ENCODE assay signal across 1 cellular context in genomic region chr17:57009737-57010445, GRCh38.
TF ChIP-seq lines count a peak whose summit lies in the region.

No MANE protein-coding gene starts in this region.

TF ChIP-seq in HepG2, 621 proteins besides CTCF, POLR2A, EP300 and RAD21 (continued from another document):
- TF ChIP-seq GFI1 (CRISPR knock-in tag; IDR thresholded peaks at IDR 0.05; ENCODE audit: borderline replicate concordance) (peak; percentile 74), ZBTB7A (CRISPR knock-in tag; IDR thresholded peaks at IDR 0.05) (no peak), ETV5 (CRISPR knock-in tag; IDR thresholded peaks at IDR 0.05; ENCODE audit: borderline replicate concordance) (no peak), ZNF441 (CRISPR knock-in tag; IDR thresholded peaks at IDR 0.05; ENCODE audit: borderline replicate concordance) (peak; percentile 39; the same call in 1 of the 2 replicates), FOXC1 (CRISPR knock-in tag; IDR thresholded peaks at IDR 0.05; ENCODE audit: borderline replicate concordance) (0 out of 2 replicates have a peak, but pooled peaks have one; percentile 16), NCOA5 (CRISPR knock-in tag; IDR thresholded peaks at IDR 0.05) (0 out of 2 replicates have a peak, but pooled peaks have one; percentile 25), SMC3 (IDR thresholded peaks at IDR 0.05; ENCODE audit: low read length) (peak; percentile 61), KDM2A (CRISPR knock-in tag; IDR thresholded peaks at IDR 0.05; ENCODE audit: borderline replicate concordance, low read depth) (0 out of 2 replicates have a peak, but pooled peaks have one; percentile 25), ZNF605 (CRISPR knock-in tag; IDR thresholded peaks at IDR 0.05) (no peak), ERF (CRISPR knock-in tag; IDR thresholded peaks at IDR 0.05) (peak; percentile 46; the same call in 1 of the 2 replicates), ZNF17 (CRISPR knock-in tag; IDR thresholded peaks at IDR 0.05) (no peak), STAG1 (CRISPR knock-in tag; IDR thresholded peaks at IDR 0.05) (peak; percentile 72)
- TF ChIP-seq, protein P1, sequence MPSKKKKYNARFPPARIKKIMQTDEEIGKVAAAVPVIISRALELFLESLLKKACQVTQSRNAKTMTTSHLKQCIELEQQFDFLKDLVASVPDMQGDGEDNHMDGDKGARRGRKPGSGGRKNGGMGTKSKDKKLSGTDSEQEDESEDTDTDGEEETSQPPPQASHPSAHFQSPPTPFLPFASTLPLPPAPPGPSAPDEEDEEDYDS (CRISPR knock-in tag; IDR thresholded peaks at IDR 0.05), result 0 out of 2 replicates have a peak, but pooled peaks have one; percentile 11
- TF ChIP-seq, protein P2, sequence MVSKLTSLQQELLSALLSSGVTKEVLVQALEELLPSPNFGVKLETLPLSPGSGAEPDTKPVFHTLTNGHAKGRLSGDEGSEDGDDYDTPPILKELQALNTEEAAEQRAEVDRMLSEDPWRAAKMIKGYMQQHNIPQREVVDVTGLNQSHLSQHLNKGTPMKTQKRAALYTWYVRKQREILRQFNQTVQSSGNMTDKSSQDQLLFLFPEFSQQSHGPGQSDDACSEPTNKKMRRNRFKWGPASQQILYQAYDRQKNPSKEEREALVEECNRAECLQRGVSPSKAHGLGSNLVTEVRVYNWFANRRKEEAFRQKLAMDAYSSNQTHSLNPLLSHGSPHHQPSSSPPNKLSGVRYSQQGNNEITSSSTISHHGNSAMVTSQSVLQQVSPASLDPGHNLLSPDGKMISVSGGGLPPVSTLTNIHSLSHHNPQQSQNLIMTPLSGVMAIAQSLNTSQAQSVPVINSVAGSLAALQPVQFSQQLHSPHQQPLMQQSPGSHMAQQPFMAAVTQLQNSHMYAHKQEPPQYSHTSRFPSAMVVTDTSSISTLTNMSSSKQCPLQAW (CRISPR knock-in tag; IDR thresholded peaks at IDR 0.05), result peak; percentile 55; the same call in 1 of the 2 replicates
